ENCODE assay signal across 11 cellular contexts in the genomic region with DNA sequence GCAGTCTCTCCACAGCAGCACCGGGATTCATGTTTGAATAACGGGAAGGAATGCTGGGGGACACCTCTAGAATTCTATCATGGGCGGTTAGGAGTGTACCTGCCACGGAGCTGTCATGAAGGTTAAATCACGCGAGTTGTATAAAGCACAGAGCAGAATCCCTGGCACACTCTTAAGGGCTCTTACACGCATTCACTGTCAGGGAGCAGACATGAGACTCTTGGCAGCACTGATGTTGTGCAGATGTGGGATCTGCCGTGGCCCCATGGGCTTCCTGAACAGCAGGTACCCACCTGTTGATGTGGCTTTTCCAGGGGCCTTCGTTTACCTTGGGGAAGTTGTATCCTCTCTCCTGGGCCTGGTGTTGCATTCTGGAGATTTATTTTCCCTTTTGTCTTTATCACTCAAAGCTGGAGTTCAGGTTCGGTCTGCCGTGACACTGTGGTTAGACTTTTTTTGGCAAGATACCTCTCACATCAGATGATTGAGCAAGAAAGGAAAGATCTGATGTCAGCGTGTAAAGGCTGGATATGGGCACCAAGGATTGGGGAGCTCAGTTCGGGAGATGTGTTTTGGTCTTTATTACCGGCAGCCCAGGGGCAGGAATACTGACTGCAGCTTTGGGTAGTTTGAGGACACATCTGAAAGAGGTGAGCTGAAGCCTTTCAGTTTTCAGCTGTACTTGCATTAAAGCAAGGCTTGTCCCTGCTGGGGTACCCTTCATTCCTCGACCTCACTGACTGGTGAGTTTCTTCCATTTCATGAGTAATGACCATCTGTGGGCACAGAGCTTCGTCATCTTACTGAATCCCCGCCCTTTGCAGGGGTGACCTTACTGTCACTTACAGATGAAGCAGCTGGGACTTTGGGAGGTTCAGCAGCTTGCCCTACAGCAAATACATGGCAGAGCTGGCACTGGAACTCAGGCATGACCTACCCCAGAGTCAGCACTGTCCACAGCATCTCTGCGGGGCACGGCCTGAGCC. TPM values are rescaled to one million over a fixed set of nuclear protein-coding genes. Genes with fewer than 3 reads are reported as not detected.
DNase-seq lines count a peak whose midpoint lies in the region; ATAC-seq and TF ChIP-seq lines count a peak whose summit lies in the region.
"Had no signal": no experiment of that assay in that cellular context is flagged by ENCODE, and none has a peak within 500 bp of the region (broad histone marks: within the 10 kb centered on the region; RNA-seq: fewer than 3 reads in every experiment).

No MANE protein-coding gene starts in this region.

- 75 to 81% methylated on average over 19 of the region's 19 CpGs for WGBS in heart right ventricle, 2 donors
- 70 to 74% (median 71%) methylated on average over 18 to 19 of the region's 19 CpGs for WGBS in stomach, 5 donors

- intact Hi-C loops in activated CD4-positive, alpha-beta T cell treated with anti-CD3 and anti-CD28 coated beads, Interleukin-2, amount 10 ng/mL, durations not matched to agents 24 days and 14 days (cut with micrococcal nuclease) = no loop called here
- intact Hi-C loops in activated T-helper 2 cell treated with anti-CD3 and anti-CD28 coated beads, Interferon-gamma antibody, Interleukin-2, Interleukin-4, amounts not matched to agents 10 μg/mL and 5 μg/mL and 100 μg/mL, durations not matched to agents 14 hours and 24 hours and 36 hours (cut with micrococcal nuclease) = no loop called here
- intact Hi-C loops in heart right ventricle (cut with DNase I) = loop anchor here in 1 of 10 donors (5.0 kb wide), 1 partner anchor 51 kb away; no protein-coding TSS in a partner anchor
- intact Hi-C loops in stomach (cut with DNase I; ENCODE audit: low total_unique reads) = no loop called here

- TF ChIP-seq POLR2A in stomach (IDR thresholded peaks at IDR 0.05) = no peak

- H3K4me1 ChIP-seq in heart right ventricle (peaks cover 8 to 72% (median 55%) of the 10 kb centered on the region in 9 donors), stomach (peaks cover 52 to 63% (median 58%) of the 10 kb centered on the region in 4 donors)

- H3K36me3 Mint-ChIP-seq in activated CD4-positive, alpha-beta T cell treated with anti-CD3 and anti-CD28 coated beads, Interleukin-2, amount 10 ng/mL, durations not matched to agents 24 days and 14 days (ENCODE audit: low read depth) = peaks cover 44% of the 10 kb centered on the region
- peaks cover 65% of the 10 kb centered on the region for H3K36me3 Mint-ChIP-seq in activated T-helper 2 cell treated with anti-CD3 and anti-CD28 coated beads, Interferon-gamma antibody, Interleukin-2, Interleukin-4, amounts not matched to agents 10 μg/mL and 5 μg/mL and 100 μg/mL, durations not matched to agents 14 hours and 24 hours and 36 hours (ENCODE audit: low read depth)

- TF ChIP-seq CTCF in heart right ventricle (IDR thresholded peaks at IDR 0.05) (no peak), stomach (IDR thresholded peaks at IDR 0.05) (no peak)

- H3K4me3 Mint-ChIP-seq in activated CD4-positive, alpha-beta T cell treated with anti-CD3 and anti-CD28 coated beads, Interleukin-2, amount 10 ng/mL, durations not matched to agents 24 days and 14 days = no peak overlapping the region
- H3K4me3 Mint-ChIP-seq in activated T-helper 2 cell treated with anti-CD3 and anti-CD28 coated beads, Interferon-gamma antibody, Interleukin-2, Interleukin-4, amounts not matched to agents 10 μg/mL and 5 μg/mL and 100 μg/mL, durations not matched to agents 14 hours and 24 hours and 36 hours (ENCODE audit: low read depth) = no peak overlapping the region

- no peaks in the 10 kb centered on the region for H3K27me3 Mint-ChIP-seq in activated CD4-positive, alpha-beta T cell treated with anti-CD3 and anti-CD28 coated beads, Interleukin-2, amount 10 ng/mL, durations not matched to agents 24 days and 14 days
- no peaks in the 10 kb centered on the region for H3K27me3 Mint-ChIP-seq in activated T-helper 2 cell treated with anti-CD3 and anti-CD28 coated beads, Interferon-gamma antibody, Interleukin-2, Interleukin-4, amounts not matched to agents 10 μg/mL and 5 μg/mL and 100 μg/mL, durations not matched to agents 14 hours and 24 hours and 36 hours (ENCODE audit: low read depth)

- ATAC-seq in heart right ventricle (peak in 2 of 8 donors; percentile 17 to 33), GM21717 (IDR thresholded peaks at IDR 0.05; ENCODE audit: unreplicated experiment) (no peak), HG02678 (IDR thresholded peaks at IDR 0.05; ENCODE audit: unreplicated experiment) (no peak)
- ATAC-seq: HCT116 had no signal

- no peak for TF ChIP-seq EP300 in stomach (IDR thresholded peaks at IDR 0.05)

- H3K4me3 ChIP-seq in heart right ventricle (no peak overlapping the region), stomach (no peak overlapping the region)

- peak overlapping the region in 7 of 10 donors; percentile 18 to 93 (median 69) for H3K27ac ChIP-seq in heart right ventricle
- H3K27ac ChIP-seq in stomach = peak overlapping the region; percentile 61 to 88 (median 77)

- peak overlapping the region; percentile 37 for H3K27ac Mint-ChIP-seq in activated CD4-positive, alpha-beta T cell treated with anti-CD3 and anti-CD28 coated beads, Interleukin-2, amount 10 ng/mL, durations not matched to agents 24 days and 14 days
- peak overlapping the region; percentile 54 for H3K27ac Mint-ChIP-seq in activated T-helper 2 cell treated with anti-CD3 and anti-CD28 coated beads, Interferon-gamma antibody, Interleukin-2, Interleukin-4, amounts not matched to agents 10 μg/mL and 5 μg/mL and 100 μg/mL, durations not matched to agents 14 hours and 24 hours and 36 hours

- H3K4me1 Mint-ChIP-seq in activated CD4-positive, alpha-beta T cell treated with anti-CD3 and anti-CD28 coated beads, Interleukin-2, amount 10 ng/mL, durations not matched to agents 24 days and 14 days = peaks cover 21% of the 10 kb centered on the region
- peaks cover 18% of the 10 kb centered on the region for H3K4me1 Mint-ChIP-seq in activated T-helper 2 cell treated with anti-CD3 and anti-CD28 coated beads, Interferon-gamma antibody, Interleukin-2, Interleukin-4, amounts not matched to agents 10 μg/mL and 5 μg/mL and 100 μg/mL, durations not matched to agents 14 hours and 24 hours and 36 hours (ENCODE audit: low read depth)

- no peak for DNase-seq in activated CD4-positive, alpha-beta T cell treated with anti-CD3 and anti-CD28 coated beads, Interleukin-2, amount 10 ng/mL, durations not matched to agents 24 days and 14 days
- DNase-seq in activated CD4-positive, alpha-beta T cell treated with anti-CD3 and anti-CD28 coated beads for 4 hours = no peak
- no peak for DNase-seq in activated T-helper 2 cell treated with anti-CD3 and anti-CD28 coated beads, Interferon-gamma antibody, Interleukin-2, Interleukin-4, amounts not matched to agents 10 μg/mL and 5 μg/mL and 100 μg/mL, durations not matched to agents 14 hours and 24 hours and 36 hours (ENCODE audit: low spot score)
- no peak for DNase-seq in heart right ventricle
- no peak for DNase-seq in stomach
- DNase-seq in cerebellar nuclear complex (lab: John Stamatoyannopoulos, UW) = no peak
- DNase-seq: AML-193; stimulated activated CD4-positive, alpha-beta T cell treated with anti-CD3 and anti-CD28 coated beads, Interleukin-2, amount 100 ng/mL, for 24 hours had no signal

- H3K27me3 ChIP-seq in heart right ventricle = no peaks in the 10 kb centered on the region
- no peaks in the 10 kb centered on the region for H3K27me3 ChIP-seq in stomach

- H3K9me3 Mint-ChIP-seq in activated CD4-positive, alpha-beta T cell treated with anti-CD3 and anti-CD28 coated beads, Interleukin-2, amount 10 ng/mL, durations not matched to agents 24 days and 14 days = no peaks in the 10 kb centered on the region
- H3K9me3 Mint-ChIP-seq in activated T-helper 2 cell treated with anti-CD3 and anti-CD28 coated beads, Interferon-gamma antibody, Interleukin-2, Interleukin-4, amounts not matched to agents 10 μg/mL and 5 μg/mL and 100 μg/mL, durations not matched to agents 14 hours and 24 hours and 36 hours = no peaks in the 10 kb centered on the region

- H3K36me3 ChIP-seq in heart right ventricle (peaks cover 0 to 66% (median 11%) of the 10 kb centered on the region in 9 donors), stomach (peaks cover 0 to 55% (median 49%) of the 10 kb centered on the region in 4 donors)

- no peaks in the 10 kb centered on the region for H3K9me3 ChIP-seq in heart right ventricle
- no peaks in the 10 kb centered on the region for H3K9me3 ChIP-seq in stomach

RNA-seq across cellular contexts. Expression of a gene that starts 19.3 kb away (rescaled TPM):
- 36.9 and 37.0 TPM in 2 replicates for total RNA-seq in activated CD4-positive, alpha-beta T cell treated with anti-CD3 and anti-CD28 coated beads, Interleukin-2, amount 10 ng/mL, durations not matched to agents 24 days and 14 days
- 29.2 and 30.1 TPM in 2 replicates for total RNA-seq in activated T-helper 2 cell treated with anti-CD3 and anti-CD28 coated beads, Interferon-gamma antibody, Interleukin-2, Interleukin-4, amounts not matched to agents 10 μg/mL and 5 μg/mL and 100 μg/mL, durations not matched to agents 14 hours and 24 hours and 36 hours
- 10 to 100 TPM in 1 of 10 donors, 1 to 10 TPM in 9; 4.5 to 10.2 (median 6.5) TPM for total RNA-seq in heart right ventricle
- polyA plus RNA-seq in heart right ventricle = 10 to 100 TPM in 1 of 2 donors, 1 to 10 TPM in 1; 6.5 to 25.7 TPM
- 10 to 100 TPM in 4 of 5 donors, 1 to 10 TPM in 1; 7.2 to 26.3 (median 14.2) TPM for total RNA-seq in stomach
- 10 to 100 TPM in 2 of 3 donors, 1 to 10 TPM in 1; 9.6 to 15.1 (median 12.1) TPM for polyA plus RNA-seq in stomach

RNA-seq across cellular contexts. Expression of a gene that starts 19.3 kb away (rescaled TPM):
- 1.0 and 2.0 TPM in 2 replicates for total RNA-seq in activated CD4-positive, alpha-beta T cell treated with anti-CD3 and anti-CD28 coated beads, Interleukin-2, amount 10 ng/mL, durations not matched to agents 24 days and 14 days
- total RNA-seq in activated T-helper 2 cell treated with anti-CD3 and anti-CD28 coated beads, Interferon-gamma antibody, Interleukin-2, Interleukin-4, amounts not matched to agents 10 μg/mL and 5 μg/mL and 100 μg/mL, durations not matched to agents 14 hours and 24 hours and 36 hours = 0.89 and 1.0 TPM in 2 replicates
- total RNA-seq in heart right ventricle (10 to 100 TPM in 2 of 10 donors, 1 to 10 TPM in 8; 5.5 to 11.7 (median 7.4) TPM), stomach (10 to 100 TPM in 3 of 5 donors, 1 to 10 TPM in 2; 3.5 to 100.0 (median 20.7) TPM)
- polyA plus RNA-seq in heart right ventricle (1 to 10 TPM; 7.3 to 9.8 TPM), stomach (10 to 100 TPM in 1 of 3 donors, 1 to 10 TPM in 2; 7.7 to 18.0 (median 9.1) TPM)
